Comparison of ENCODE assay signal across 8 cellular contexts in the genomic region with DNA sequence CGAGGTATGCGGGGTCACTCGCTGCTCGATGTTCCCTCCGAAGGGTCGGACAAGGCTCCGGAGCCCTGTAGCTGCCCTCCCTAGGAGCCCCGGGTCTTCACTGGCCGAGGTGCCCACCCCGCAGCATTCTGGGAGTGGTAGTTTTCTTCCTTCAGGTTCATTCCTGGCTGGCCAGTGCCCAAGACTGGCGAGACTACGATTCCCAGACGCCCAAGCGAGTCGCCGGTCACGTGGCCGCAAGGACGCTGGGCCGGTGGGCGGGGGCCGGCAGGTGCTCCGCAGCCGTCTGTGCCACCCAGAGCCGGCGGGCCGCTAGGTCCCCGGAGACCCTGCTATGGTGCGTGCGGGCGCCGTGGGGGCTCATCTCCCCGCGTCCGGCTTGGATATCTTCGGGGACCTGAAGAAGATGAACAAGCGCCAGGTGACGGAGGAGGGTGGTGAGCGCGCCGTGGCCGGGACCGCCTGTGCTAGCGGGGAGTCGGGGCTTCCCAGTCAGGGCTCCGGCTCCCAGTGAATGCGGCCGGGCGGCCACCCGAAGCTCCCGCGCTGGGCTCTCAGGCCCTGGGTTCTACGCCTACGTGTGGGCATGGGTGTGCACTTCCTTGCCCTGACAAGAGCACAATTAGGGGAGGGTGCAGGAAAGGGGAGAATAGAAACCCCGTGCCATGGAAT. TPM values are rescaled to one million over a fixed set of nuclear protein-coding genes. Genes with fewer than 3 reads are reported as not detected.
DNase-seq lines count a peak whose midpoint lies in the region; ATAC-seq and TF ChIP-seq lines count a peak whose summit lies in the region.

A gene (plus strand): TSS at position 270 of the 672 bp plus-strand sequence. CDS start 65 bp downstream, at position 335.

- peak within 1 kb of the TSS; percentile 99 for H3K4me2 ChIP-seq in PC-9

- DNase-seq in DMS114 treated with DMSO at 0.1 percent for 48 hours (lab: John Stamatoyannopoulos, UW; ENCODE audit: unreplicated experiment) (peak; percentile 88), PC-9 (peak; percentile 91 to 93)
- DNase-seq in Jurkat, Clone E6-1 (ENCODE audit: low read depth, low spot score), result peak; percentile 93
- peak; percentile 96 for DNase-seq in activated T-cell treated with anti-CD3 and anti-CD28 coated beads, Interleukin-2, amount 50 U/mL, for 24 hours
- DNase-seq in stimulated activated CD8-positive, alpha-beta memory T cell treated with anti-CD3 and anti-CD28 coated beads, Interleukin-7, amount 100 ng/mL, for 1 hour (ENCODE audit: low read depth in 2 of 2), result peak; percentile 88 to 89

- H3K9me3 ChIP-seq in PC-9 (ENCODE audit: insufficient read depth, low read depth), result no peaks in the 10 kb centered on the region
- H3K9me3 ChIP-seq in esophagus (ENCODE audit: control insufficient read depth in 2 of 2, insufficient read depth in 1 of 2, low read depth in 1 of 2, low read length in 1 of 2), result no peaks in the 10 kb centered on the region
- H3K9me3 ChIP-seq in mucosa of stomach (ENCODE audit: control insufficient read depth, low read length), result no peaks in the 10 kb centered on the region

- peaks cover 11% of the 10 kb centered on the region; the same call in 1 of the 2 replicates for H4K20me1 ChIP-seq in PC-9 (ENCODE audit: insufficient read depth)

- intact Hi-C loops in PC-9 (cut with micrococcal nuclease; ENCODE audit: unreplicated experiment), result no loop called here

- no peak for TF ChIP-seq CTCF in PC-9 (conservative IDR thresholded peaks at IDR 0.05)

- H3K36me3 ChIP-seq in PC-9 (ENCODE audit: low read depth), result no peaks in the 10 kb centered on the region
- H3K36me3 ChIP-seq in esophagus (ENCODE audit: control insufficient read depth in 2 of 2, insufficient read depth in 2 of 2, low read length in 1 of 2), result no peaks in the 10 kb centered on the region
- no peaks in the 10 kb centered on the region for H3K36me3 ChIP-seq in mucosa of stomach (ENCODE audit: control insufficient read depth, insufficient read depth, low read length)

- H3K79me2 ChIP-seq in PC-9 (ENCODE audit: low read depth), result peaks cover 37% of the 10 kb centered on the region

- peaks cover 47% of the 10 kb centered on the region for H3K4me1 Mint-ChIP-seq in activated T-cell treated with anti-CD3 and anti-CD28 coated beads, Interleukin-2, amount 50 U/mL, for 24 hours (ENCODE audit: low read depth)

- no peaks in the 10 kb centered on the region for H3K9me3 Mint-ChIP-seq in activated T-cell treated with anti-CD3 and anti-CD28 coated beads, Interleukin-2, amount 50 U/mL, for 24 hours

- H3K36me3 Mint-ChIP-seq in activated T-cell treated with anti-CD3 and anti-CD28 coated beads, Interleukin-2, amount 50 U/mL, for 24 hours (ENCODE audit: low read depth), result peaks cover 13% of the 10 kb centered on the region

- no TSS peak for BruUV-seq in PC-9 (replicated peaks; lab: Mats Ljungman, UMichigan)

- H3K4me1 ChIP-seq in PC-9 (replicated peaks; ENCODE audit: insufficient read depth) (peaks cover 13% of the 10 kb centered on the region), esophagus (ENCODE audit: control insufficient read depth in 2 of 2, insufficient read depth in 2 of 2, low read length in 1 of 2) (peaks cover 0 to 5% of the 10 kb centered on the region in 2 donors), mucosa of stomach (ENCODE audit: control insufficient read depth, insufficient read depth, low read length) (peaks cover 13% of the 10 kb centered on the region)

- no peaks in the 10 kb centered on the region for H3K9me2 ChIP-seq in PC-9 (ENCODE audit: insufficient read depth)

- POLR2A ChIA-PET in PC-9 (lab: Charles Lee; ENCODE audit: unreplicated experiment), result no interaction called here

- peak within 1 kb of the TSS; percentile 91 for H3K4me3 ChIP-seq in Jurkat, Clone E6-1 (ENCODE audit: low read length)
- H3K4me3 ChIP-seq in PC-9 (peak within 1 kb of the TSS; percentile 98), esophagus (ENCODE audit: low read depth in 1 of 2, low read length in 2 of 2) (peak within 1 kb of the TSS; percentile 74 to 90), mucosa of stomach (ENCODE audit: low read length) (peak within 1 kb of the TSS; percentile 91)

- WGBS in esophagus, 2 donors, result 0 to 1% methylated on average over 54 to 55 of the region's 55 CpGs

- CTCF ChIA-PET in PC-9 (lab: Charles Lee), result no interaction called here

- H3K27ac ChIP-seq in PC-9, result peak within 1 kb of the TSS; percentile 86
- peak within 1 kb of the TSS; percentile 84 to 97 for H3K27ac ChIP-seq in esophagus (ENCODE audit: low read depth in 2 of 2, low read length in 1 of 2)

- peak within 1 kb of the TSS; percentile 97 for H2AFZ ChIP-seq in PC-9

- peak within 1 kb of the TSS; percentile 100 for H3K27ac Mint-ChIP-seq in activated T-cell treated with anti-CD3 and anti-CD28 coated beads, Interleukin-2, amount 50 U/mL, for 24 hours

- H3F3A ChIP-seq in PC-9 (ENCODE audit: insufficient read depth, low read depth), result no peaks in the 10 kb centered on the region

- peak within 1 kb of the TSS; percentile 94 for H3K4me3 Mint-ChIP-seq in activated T-cell treated with anti-CD3 and anti-CD28 coated beads, Interleukin-2, amount 50 U/mL, for 24 hours

- H3K27me3 ChIP-seq in PC-9 (ENCODE audit: insufficient read depth, low read depth) (peaks cover 15% of the 10 kb centered on the region), esophagus (ENCODE audit: control insufficient read depth in 1 of 2, insufficient read depth in 2 of 2, low read length in 2 of 2) (no peaks in the 10 kb centered on the region), mucosa of stomach (ENCODE audit: control insufficient read depth, insufficient read depth, low read length) (peaks cover 3% of the 10 kb centered on the region)

- H3K27me3 Mint-ChIP-seq in activated T-cell treated with anti-CD3 and anti-CD28 coated beads, Interleukin-2, amount 50 U/mL, for 24 hours, result peaks cover 11% of the 10 kb centered on the region

- ATAC-seq in GM21619 (IDR thresholded peaks at IDR 0.05; ENCODE audit: unreplicated experiment), result peak; percentile 74

- H3K9ac ChIP-seq in mucosa of stomach (ENCODE audit: low read length), result peak within 1 kb of the TSS; percentile 83

RNA-seq across cellular contexts. Expression of the gene that starts here (rescaled TPM):
- 117 TPM for polyA plus RNA-seq in Jurkat, Clone E6-1 (2012; ENCODE audit: insufficient read depth, insufficient read length)
- 15.7 and 15.8 TPM in 2 replicates for total RNA-seq in PC-9 (2021)
- 10 to 100 TPM; 24.0 to 48.4 TPM for polyA plus RNA-seq in esophagus

Comparison
In these comparisons a context has a peak if more than half of its experiments do, and no peak if none do; other contexts are left out.
1. Peak in every context shown above with its lines: DNase-seq, ATAC-seq, H3K4me3 ChIP-seq and H3K27ac ChIP-seq.